Comparison of ENCODE assay signal across 8 cellular contexts in the genomic region with DNA sequence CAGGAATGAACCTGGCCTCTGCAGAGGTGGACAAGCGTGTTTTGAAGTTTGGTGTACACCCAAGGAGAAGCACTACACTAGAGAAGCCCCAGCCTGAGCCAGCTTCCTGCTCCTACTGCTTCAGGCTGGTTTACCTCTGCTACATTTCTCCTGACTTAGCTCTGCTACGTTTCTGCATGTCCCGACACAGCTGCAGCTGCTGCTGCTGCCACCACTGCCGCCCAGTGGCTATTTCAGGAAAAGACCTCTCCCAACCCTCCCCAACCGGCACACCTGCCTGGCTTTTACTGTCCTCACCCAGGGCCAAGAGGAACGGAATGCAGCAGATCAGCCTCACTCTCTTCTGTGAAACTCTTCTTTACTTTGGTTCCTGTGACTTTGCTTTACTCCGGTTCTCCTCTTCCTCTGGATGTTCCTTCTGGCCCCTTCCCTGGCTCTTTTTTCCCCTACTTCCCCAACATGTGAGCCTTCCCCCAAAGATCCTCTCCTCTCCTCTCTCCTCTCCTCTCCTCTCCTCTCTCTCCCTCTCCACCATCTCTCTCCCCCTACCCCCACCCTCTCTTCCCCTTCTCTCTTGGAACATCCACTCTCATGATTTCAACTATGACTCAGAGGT. TPM values are rescaled to one million over a fixed set of nuclear protein-coding genes. Genes with fewer than 3 reads are reported as not detected.
DNase-seq lines count a peak whose midpoint lies in the region; ATAC-seq and TF ChIP-seq lines count a peak whose summit lies in the region.

No MANE protein-coding gene starts in this region.

- 18 to 21% (median 20%) methylated on average over 7 of the region's 7 CpGs for WGBS in heart left ventricle, 4 donors

- no peaks in the 10 kb centered on the region for H3K27me3 Mint-ChIP-seq in brain

- H3K9me3 Mint-ChIP-seq in brain, result peaks cover 0 to 3% (median 0%) of the 10 kb centered on the region in 5 experiments

- no peak for TF ChIP-seq POLR2A in heart left ventricle (IDR thresholded peaks at IDR 0.05)

- H3K9me3 ChIP-seq in heart left ventricle (no peaks in the 10 kb centered on the region), PC-3 (ENCODE audit: low read length) (no peaks in the 10 kb centered on the region), left lung (no peaks in the 10 kb centered on the region)

- H3K9ac ChIP-seq in PC-3 (ENCODE audit: low read length), result no peak overlapping the region

- H3K4me1 ChIP-seq in heart left ventricle (no peaks in the 10 kb centered on the region), PC-3 (ENCODE audit: insufficient read depth, low read length) (no peaks in the 10 kb centered on the region), left lung (no peaks in the 10 kb centered on the region)

- DNase-seq in heart left ventricle, result peak in 2 of 5 donors; percentile 9 to 29
- DNase-seq in cardiac septum (ENCODE audit: low spot score), result no peak
- peak; percentile 62 for DNase-seq in HT1080 (ENCODE audit: low read depth)
- peak; percentile 80 for DNase-seq in PC-3
- DNase-seq in left lung, result peak in 1 of 2 donors; percentile 39
- peak; percentile 65 for DNase-seq in ureter (ENCODE audit: low spot score)
- no peak for DNase-seq in activated effector memory CD4-positive, alpha-beta T cell treated with Interleukin-2 at 50 U/mL for 16 hours

- no peak overlapping the region for H3K4me3 Mint-ChIP-seq in brain

- BruUV-seq in PC-3 (replicated peaks; lab: Mats Ljungman, UMichigan), result no TSS peak

- H4K20me1 ChIP-seq in PC-3 (ENCODE audit: low read length), result no peaks in the 10 kb centered on the region

- no peaks in the 10 kb centered on the region for H3K9me2 ChIP-seq in PC-3 (replicated peaks; ENCODE audit: low read length)

- no peaks in the 10 kb centered on the region for H3K79me2 ChIP-seq in PC-3 (ENCODE audit: low read length)

- TF ChIP-seq CTCF in heart left ventricle (IDR thresholded peaks at IDR 0.05), result peak; percentile 9 to 52 (median 30)
- peak; percentile 80 for TF ChIP-seq CTCF in PC-3 (conservative IDR thresholded peaks at IDR 0.05; ENCODE audit: low read depth, low read length)
- TF ChIP-seq CTCF in brain (conservative IDR thresholded peaks at IDR 0.05), result peak; percentile 58 to 66
- TF ChIP-seq CTCF in left lung (IDR thresholded peaks at IDR 0.05), result peak; percentile 22 to 25

- H3K4me2 ChIP-seq in PC-3 (ENCODE audit: low read length), result no peak overlapping the region

- H3K27ac ChIP-seq in heart left ventricle (no peak overlapping the region), PC-3 (ENCODE audit: low read length) (no peak overlapping the region), left lung (no peak overlapping the region)

- H2AFZ ChIP-seq in PC-3 (ENCODE audit: low read length), result no peak overlapping the region

- H3K4me1 Mint-ChIP-seq in brain, result no peaks in the 10 kb centered on the region

- no peaks in the 10 kb centered on the region for H3F3A ChIP-seq in PC-3 (ENCODE audit: low read length, unreplicated experiment)

- H3K27me3 ChIP-seq in heart left ventricle (peaks cover 0 to 9% (median 0%) of the 10 kb centered on the region in 9 donors), PC-3 (ENCODE audit: low read length) (no peaks in the 10 kb centered on the region), left lung (no peaks in the 10 kb centered on the region)

- no peak overlapping the region for H3K27ac Mint-ChIP-seq in brain

- intact Hi-C loops in heart left ventricle (cut with DNase I) (loop anchor here in 2 of 10 donors (10.0 kb wide), 1 partner anchor 68 kb away; no protein-coding TSS in a partner anchor), cardiac septum (cut with DNase I) (no loop called here), PC-3 (cut with micrococcal nuclease) (loop anchor here (1.0 kb wide), 2 partner anchors 66 to 130 kb away; a partner anchor contains a TSS), left lung (cut with DNase I) (no loop called here)

- ATAC-seq in heart left ventricle, result peak in 2 of 4 donors; percentile 58 to 65
- peak; percentile 92 for ATAC-seq in PC-3
- ATAC-seq in left lung, result peak; percentile 95

- POLR2A ChIA-PET in PC-3 (lab: Charles Lee; ENCODE audit: unreplicated experiment), result no interaction called here

- H3K36me3 ChIP-seq in heart left ventricle (no peaks in the 10 kb centered on the region), PC-3 (ENCODE audit: low read depth, low read length) (no peaks in the 10 kb centered on the region), left lung (no peaks in the 10 kb centered on the region)

- H3K4me3 ChIP-seq in heart left ventricle (no peak overlapping the region), PC-3 (ENCODE audit: low read length) (no peak overlapping the region), left lung (no peak overlapping the region)

- no peaks in the 10 kb centered on the region for H3K36me3 Mint-ChIP-seq in brain

- CTCF ChIA-PET in PC-3 (lab: Charles Lee), result interaction anchor here (0.5 to 1.3 kb wide), 6 partner anchors 10 to 130 kb away, joined by 3 to 11 read pairs (median 4); a partner anchor contains a TSS

RNA-seq across cellular contexts. Expression of a gene that starts 3.1 kb away (rescaled TPM):
- total RNA-seq in heart left ventricle (under 1 TPM in 4 of 9 donors, not detected in 5; 0.12 to 0.24 (median 0.20) TPM), cardiac septum (0.24 TPM), PC-3 (2014; rRNA removed) (0.62 TPM in 1 of 2 replicates, not detected in the other), left lung (under 1 TPM in 1 of 2 donors, not detected in 1; 0.26 TPM), ureter (1.7 TPM)
- polyA plus RNA-seq in heart left ventricle (under 1 TPM in 1 of 2 donors, not detected in 1; 0.10 TPM), brain (ENCODE audit: insufficient read depth, low read depth, low replicate concordance) (not detected)
- total RNA-seq in HT1080 (2014; rRNA removed; shearing (Covaris generic)), result not detected in 2 replicates
- not detected in 2 replicates for polyA plus RNA-seq in HT1080 (2015; cell fraction: cytosol; rRNA removed)
- 0.16 and 0.37 TPM in 2 replicates for polyA plus RNA-seq in HT1080 (2015; cell fraction: nucleus; rRNA removed)

RNA-seq across cellular contexts. Expression of a gene that starts 5.1 kb away (rescaled TPM):
- not detected for total RNA-seq in heart left ventricle
- polyA plus RNA-seq in heart left ventricle, result not detected
- not detected for total RNA-seq in cardiac septum
- total RNA-seq in HT1080 (2014; rRNA removed; shearing (Covaris generic)), result not detected in 2 replicates
- not detected in 2 replicates for polyA plus RNA-seq in HT1080 (2015; cell fraction: cytosol; rRNA removed)
- not detected in 2 replicates for polyA plus RNA-seq in HT1080 (2015; cell fraction: nucleus; rRNA removed)
- not detected in 2 replicates for total RNA-seq in PC-3 (2014; rRNA removed)
- not detected for polyA plus RNA-seq in brain (ENCODE audit: insufficient read depth, low read depth, low replicate concordance)
- total RNA-seq in left lung, result not detected
- total RNA-seq in ureter, result not detected

RNA-seq across cellular contexts. Expression of a gene that starts 18.9 kb away (rescaled TPM):
- total RNA-seq in heart left ventricle (not detected), cardiac septum (not detected), PC-3 (2014; rRNA removed) (not detected in 2 replicates), left lung (not detected), ureter (not detected)
- polyA plus RNA-seq in heart left ventricle (not detected), brain (ENCODE audit: insufficient read depth, low read depth, low replicate concordance) (not detected)
- total RNA-seq in HT1080 (2014; rRNA removed; shearing (Covaris generic)), result not detected in 2 replicates
- not detected in 2 replicates for polyA plus RNA-seq in HT1080 (2015; cell fraction: cytosol; rRNA removed)
- not detected in 2 replicates for polyA plus RNA-seq in HT1080 (2015; cell fraction: nucleus; rRNA removed)

RNA-seq across cellular contexts. Expression of a gene that starts 26.7 kb away (rescaled TPM):
- total RNA-seq in heart left ventricle (10 to 100 TPM; 27.1 to 51.4 (median 36.7) TPM), cardiac septum (32.7 TPM), PC-3 (2014; rRNA removed) (69.5 and 83.0 TPM in 2 replicates), left lung (10 to 100 TPM; 29.9 to 39.2 TPM), ureter (40.4 TPM)
- polyA plus RNA-seq in heart left ventricle (10 to 100 TPM; 39.1 to 57.3 TPM), brain (ENCODE audit: insufficient read depth, low read depth, low replicate concordance) (98.2 TPM)
- total RNA-seq in HT1080 (2014; rRNA removed; shearing (Covaris generic)), result 59.2 and 68.4 TPM in 2 replicates
- polyA plus RNA-seq in HT1080 (2015; cell fraction: cytosol; rRNA removed), result 64.8 and 67.6 TPM in 2 replicates
- polyA plus RNA-seq in HT1080 (2015; cell fraction: nucleus; rRNA removed), result 49.6 and 53.7 TPM in 2 replicates

RNA-seq across cellular contexts. Expression of a gene that starts 26.8 kb away (rescaled TPM):
- total RNA-seq in heart left ventricle (1 to 10 TPM in 1 of 9 donors, under 1 TPM in 7, not detected in 1; 0.06 to 4.1 (median 0.25) TPM), cardiac septum (0.38 TPM), PC-3 (2014; rRNA removed) (35.8 and 43.5 TPM in 2 replicates), left lung (1 to 10 TPM; 1.6 to 4.6 TPM), ureter (1.0 TPM)
- polyA plus RNA-seq in heart left ventricle (under 1 TPM in 1 of 2 donors, not detected in 1; 0.04 TPM), brain (ENCODE audit: insufficient read depth, low read depth, low replicate concordance) (20.3 TPM)
- 29.8 and 30.6 TPM in 2 replicates for total RNA-seq in HT1080 (2014; rRNA removed; shearing (Covaris generic))
- 19.1 and 21.2 TPM in 2 replicates for polyA plus RNA-seq in HT1080 (2015; cell fraction: cytosol; rRNA removed)
- 40.2 and 41.7 TPM in 2 replicates for polyA plus RNA-seq in HT1080 (2015; cell fraction: nucleus; rRNA removed)

Comparison
In these comparisons a context has a peak if more than half of its experiments do, and no peak if none do; other contexts are left out.
1. DNase-seq: peak in HT1080 (single experiment), PC-3 (single experiment) and ureter (single experiment); none in cardiac septum (single experiment) and activated effector memory CD4-positive, alpha-beta T cell treated with Interleukin-2 at 50 U/mL for 16 hours (single experiment).
2. CTCF ChIP-seq: peak in every context shown above with its lines; median percentile 80 in PC-3; 62 in brain; 30 in heart left ventricle; 24 in left lung.